In the genomic region with DNA sequence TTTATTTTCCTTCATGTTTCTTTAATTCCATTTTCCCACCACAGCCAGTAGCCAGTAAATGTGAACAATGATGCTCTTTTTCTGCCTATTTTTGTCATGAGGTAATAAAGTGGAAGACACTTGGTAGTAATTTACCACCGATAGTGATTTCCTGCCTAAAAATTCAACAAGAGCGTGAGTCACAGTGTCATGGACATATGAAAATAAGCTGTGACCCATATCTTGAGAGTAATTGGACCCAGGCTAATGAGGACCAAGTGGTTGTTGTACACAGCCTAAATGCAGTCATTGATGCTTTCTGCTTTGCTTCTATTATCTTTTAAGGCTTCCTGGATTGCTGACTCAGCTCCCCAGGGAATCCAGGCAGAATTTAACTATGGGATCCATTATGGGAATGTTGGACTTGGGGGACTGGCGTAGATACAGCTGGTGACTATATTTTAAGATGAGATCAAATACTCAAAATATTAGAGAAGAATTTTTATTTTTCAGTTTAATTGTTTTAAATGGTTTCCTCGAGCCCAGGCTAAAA, we compare ENCODE assay signal across 15 cellular contexts.
"Had no signal": no experiment of that assay in that cellular context is flagged by ENCODE, and none has a peak within 500 bp of the region (broad histone marks: within the 10 kb centered on the region; RNA-seq: fewer than 3 reads in every experiment).

No MANE protein-coding gene starts in this region.

- H3K9me3 ChIP-seq: esophagus squamous epithelium had no signal

- H3K36me3 ChIP-seq: cardiac muscle cell, esophagus squamous epithelium had no signal

- DNase-seq: activated gamma-delta T cell treated with Interleukin-2 at 50 U/mL for 16 hours; activated naive CD8-positive, alpha-beta T cell treated with anti-CD3 and anti-CD28 coated beads for 36 hours; activated T-cell treated with anti-CD3 and anti-CD28 coated beads, Interleukin-2, amount 50 U/mL, for 48 hours; anterior cingulate cortex; esophagus squamous epithelium; kidney; left ventricle myocardium superior; mesendoderm; nephron progenitor cell; stimulated activated CD4-positive, alpha-beta T cell treated with anti-CD3 and anti-CD28 coated beads, Interleukin-4, amount 100 ng/mL, for 1 hour; stimulated activated CD8-positive, alpha-beta memory T cell treated with anti-CD3 and anti-CD28 coated beads, Interleukin-4, amount 100 ng/mL, for 48 hours; stimulated activated naive CD8-positive, alpha-beta T cell treated with anti-CD3 and anti-CD28 coated beads, Interleukin-15, Interleukin-2, amounts not matched to agents 100 U/mL and 50 U/mL, for 24 hours; T-helper 2 cell had no signal

- H3K27me3 ChIP-seq: cardiac muscle cell, esophagus squamous epithelium had no signal

- H3K4me3 ChIP-seq: cardiac muscle cell, esophagus squamous epithelium had no signal

- H3K4me1 ChIP-seq: esophagus squamous epithelium had no signal

- H3K27ac ChIP-seq: cardiac muscle cell, esophagus squamous epithelium had no signal

- ATAC-seq: activated CD4-positive, CD25-positive, alpha-beta regulatory T cell treated with anti-CD3 and anti-CD28 coated beads, Interleukin-2, amount 50 U/mL, for 24 hours; left ventricle myocardium superior; stimulated activated naive CD8-positive, alpha-beta T cell treated with anti-CD3 and anti-CD28 coated beads, Interleukin-15, Interleukin-2, amounts not matched to agents 100 U/mL and 50 U/mL, for 24 hours had no signal
